8 cellular contexts compared by ENCODE assay signal in genomic region chr7:104207731-104208420, GRCh38. TPM values are rescaled to one million over a fixed set of nuclear protein-coding genes. Genes with fewer than 3 reads are reported as not detected.
A peak's percentile ranks its signal among the peaks of the same experiment; 100 is the strongest.
DNase-seq lines count a peak whose midpoint lies in the region; ATAC-seq, FAIRE-seq and TF ChIP-seq lines count a peak whose summit lies in the region.

TSS of gene ORC5 (minus strand) at chr7:104208013. CDS start at chr7:104207904, 109 bp downstream.

- TF ChIP-seq CTCF in GM12875 (IDR thresholded peaks at IDR 0.05; ENCODE audit: borderline replicate concordance, insufficient read depth, low read depth, low read length): no peak

- intact Hi-C loops in left ventricle myocardium superior (cut with micrococcal nuclease): no loop called here

- ATAC-seq in HG02642 (IDR thresholded peaks at IDR 0.05; ENCODE audit: poor library complexity, unreplicated experiment) (peak; percentile 100), left ventricle myocardium superior (peak; percentile 100)

- DNase-seq in NCI-H1105 treated with DMSO at 0.1 percent for 48 hours (lab: John Stamatoyannopoulos, UW) (peak; percentile 79), T-helper 1 cell (peak; percentile 38 to 87 (median 47)), amniotic epithelial cell (ENCODE audit: low read depth) (peak; percentile 76), left ventricle myocardium superior (peak; percentile 87), pulmonary artery endothelial cell (ENCODE audit: low read depth, low spot score) (peak; percentile 47), urothelium cell line (ENCODE audit: low spot score) (peak; percentile 98)

- H3K4me3 ChIP-seq in GM12875 (ENCODE audit: low read depth, low read length): peak within 1 kb of the TSS; percentile 58

- FAIRE-seq in urothelium cell line (lab: Jason Lieb, UNC): peak; percentile 74

RNA-seq across cellular contexts. Expression of gene ORC5, which starts in this region (rescaled TPM):
- 7.7 TPM for total RNA-seq in left ventricle myocardium superior
- total RNA-seq in pulmonary artery endothelial cell: 83.0 and 175 TPM in 2 replicates

Comparison
In these comparisons a context has a peak if more than half of its experiments do, and no peak if none do; other contexts are left out.
1. Peak in every context shown above with its lines: DNase-seq, ATAC-seq and H3K4me3 ChIP-seq.
2. DNase-seq: peak in every context shown above with its lines; median percentile 98 in urothelium cell line; 87 in left ventricle myocardium superior; 79 in NCI-H1105 treated with DMSO at 0.1 percent for 48 hours; 76 in amniotic epithelial cell; 47 in T-helper 1 cell; 47 in pulmonary artery endothelial cell.